Comparison of ENCODE assay signal across 1 cellular context in the genomic region with DNA sequence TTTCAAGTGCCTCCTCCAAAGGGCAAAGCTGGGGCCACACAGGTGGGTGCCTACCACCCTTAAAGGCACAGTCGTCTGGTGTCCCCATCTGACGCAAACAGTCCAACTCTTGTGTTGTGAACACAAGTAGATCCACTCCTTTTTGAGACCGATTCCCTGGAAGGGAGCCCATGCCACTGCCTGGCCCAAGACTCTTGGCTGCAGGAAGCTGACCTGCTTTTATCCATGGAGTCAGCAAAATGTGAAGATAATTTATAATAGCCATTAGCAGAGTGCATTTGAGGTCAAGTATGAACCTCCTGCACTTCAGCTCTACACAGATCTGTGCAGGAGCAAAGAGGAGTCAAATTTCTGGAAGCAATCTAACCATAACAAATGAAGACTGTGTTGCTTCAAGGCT.
TF ChIP-seq lines count a peak whose summit lies in the region.

No MANE protein-coding gene starts in this region.

TF ChIP-seq in GM23338, 12 proteins besides CTCF, POLR2A, EP300 and RAD21 (continued from another document):
- TF ChIP-seq, protein P1, sequence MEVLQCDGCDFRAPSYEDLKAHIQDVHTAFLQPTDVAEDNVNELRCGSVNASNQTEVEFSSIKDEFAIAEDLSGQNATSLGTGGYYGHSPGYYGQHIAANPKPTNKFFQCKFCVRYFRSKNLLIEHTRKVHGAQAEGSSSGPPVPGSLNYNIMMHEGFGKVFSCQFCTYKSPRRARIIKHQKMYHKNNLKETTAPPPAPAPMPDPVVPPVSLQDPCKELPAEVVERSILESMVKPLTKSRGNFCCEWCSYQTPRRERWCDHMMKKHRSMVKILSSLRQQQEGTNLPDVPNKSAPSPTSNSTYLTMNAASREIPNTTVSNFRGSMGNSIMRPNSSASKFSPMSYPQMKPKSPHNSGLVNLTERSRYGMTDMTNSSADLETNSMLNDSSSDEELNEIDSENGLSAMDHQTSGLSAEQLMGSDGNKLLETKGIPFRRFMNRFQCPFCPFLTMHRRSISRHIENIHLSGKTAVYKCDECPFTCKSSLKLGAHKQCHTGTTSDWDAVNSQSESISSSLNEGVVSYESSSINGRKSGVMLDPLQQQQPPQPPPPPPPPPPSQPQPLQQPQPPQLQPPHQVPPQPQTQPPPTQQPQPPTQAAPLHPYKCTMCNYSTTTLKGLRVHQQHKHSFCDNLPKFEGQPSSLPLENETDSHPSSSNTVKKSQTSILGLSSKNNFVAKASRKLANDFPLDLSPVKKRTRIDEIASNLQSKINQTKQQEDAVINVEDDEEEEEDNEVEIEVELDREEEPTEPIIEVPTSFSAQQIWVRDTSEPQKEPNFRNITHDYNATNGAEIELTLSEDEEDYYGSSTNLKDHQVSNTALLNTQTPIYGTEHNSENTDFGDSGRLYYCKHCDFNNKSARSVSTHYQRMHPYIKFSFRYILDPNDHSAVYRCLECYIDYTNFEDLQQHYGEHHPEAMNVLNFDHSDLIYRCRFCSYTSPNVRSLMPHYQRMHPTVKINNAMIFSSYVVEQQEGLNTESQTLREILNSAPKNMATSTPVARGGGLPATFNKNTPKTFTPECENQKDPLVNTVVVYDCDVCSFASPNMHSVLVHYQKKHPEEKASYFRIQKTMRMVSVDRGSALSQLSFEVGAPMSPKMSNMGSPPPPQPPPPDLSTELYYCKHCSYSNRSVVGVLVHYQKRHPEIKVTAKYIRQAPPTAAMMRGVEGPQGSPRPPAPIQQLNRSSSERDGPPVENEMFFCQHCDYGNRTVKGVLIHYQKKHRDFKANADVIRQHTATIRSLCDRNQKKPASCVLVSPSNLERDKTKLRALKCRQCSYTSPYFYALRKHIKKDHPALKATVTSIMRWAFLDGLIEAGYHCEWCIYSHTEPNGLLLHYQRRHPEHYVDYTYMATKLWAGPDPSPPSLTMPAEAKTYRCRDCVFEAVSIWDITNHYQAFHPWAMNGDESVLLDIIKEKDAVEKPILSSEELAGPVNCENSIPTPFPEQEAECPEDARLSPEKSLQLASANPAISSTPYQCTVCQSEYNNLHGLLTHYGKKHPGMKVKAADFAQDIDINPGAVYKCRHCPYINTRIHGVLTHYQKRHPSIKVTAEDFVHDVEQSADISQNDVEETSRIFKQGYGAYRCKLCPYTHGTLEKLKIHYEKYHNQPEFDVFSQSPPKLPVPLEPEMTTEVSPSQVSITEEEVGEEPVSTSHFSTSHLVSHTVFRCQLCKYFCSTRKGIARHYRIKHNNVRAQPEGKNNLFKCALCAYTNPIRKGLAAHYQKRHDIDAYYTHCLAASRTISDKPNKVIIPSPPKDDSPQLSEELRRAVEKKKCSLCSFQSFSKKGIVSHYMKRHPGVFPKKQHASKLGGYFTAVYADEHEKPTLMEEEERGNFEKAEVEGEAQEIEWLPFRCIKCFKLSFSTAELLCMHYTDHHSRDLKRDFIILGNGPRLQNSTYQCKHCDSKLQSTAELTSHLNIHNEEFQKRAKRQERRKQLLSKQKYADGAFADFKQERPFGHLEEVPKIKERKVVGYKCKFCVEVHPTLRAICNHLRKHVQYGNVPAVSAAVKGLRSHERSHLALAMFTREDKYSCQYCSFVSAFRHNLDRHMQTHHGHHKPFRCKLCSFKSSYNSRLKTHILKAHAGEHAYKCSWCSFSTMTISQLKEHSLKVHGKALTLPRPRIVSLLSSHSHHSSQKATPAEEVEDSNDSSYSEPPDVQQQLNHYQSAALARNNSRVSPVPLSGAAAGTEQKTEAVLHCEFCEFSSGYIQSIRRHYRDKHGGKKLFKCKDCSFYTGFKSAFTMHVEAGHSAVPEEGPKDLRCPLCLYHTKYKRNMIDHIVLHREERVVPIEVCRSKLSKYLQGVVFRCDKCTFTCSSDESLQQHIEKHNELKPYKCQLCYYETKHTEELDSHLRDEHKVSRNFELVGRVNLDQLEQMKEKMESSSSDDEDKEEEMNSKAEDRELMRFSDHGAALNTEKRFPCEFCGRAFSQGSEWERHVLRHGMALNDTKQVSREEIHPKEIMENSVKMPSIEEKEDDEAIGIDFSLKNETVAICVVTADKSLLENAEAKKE (CRISPR knock-in tag; IDR thresholded peaks at IDR 0.05): no peak
- TF ChIP-seq STAT1 (IDR thresholded peaks at IDR 0.05; ENCODE audit: unreplicated experiment) (no peak), EZH2phosphoT487 (IDR thresholded peaks at IDR 0.05; ENCODE audit: unreplicated experiment) (no peak), CREB1 (CRISPR knock-in tag; IDR thresholded peaks at IDR 0.05; ENCODE audit: low read depth) (no peak), POLR2AphosphoS5 (IDR thresholded peaks at IDR 0.05; ENCODE audit: low read depth) (no peak), JUNB (IDR thresholded peaks at IDR 0.05; ENCODE audit: unreplicated experiment) (no peak), ZNF331 (CRISPR knock-in tag; IDR thresholded peaks at IDR 0.05; ENCODE audit: low read depth) (no peak), EZH2 (IDR thresholded peaks at IDR 0.05; ENCODE audit: low read depth, unreplicated experiment) (no peak), ZNF114 (CRISPR knock-in tag; IDR thresholded peaks at IDR 0.05) (no peak)
- TF ChIP-seq, protein P2, sequence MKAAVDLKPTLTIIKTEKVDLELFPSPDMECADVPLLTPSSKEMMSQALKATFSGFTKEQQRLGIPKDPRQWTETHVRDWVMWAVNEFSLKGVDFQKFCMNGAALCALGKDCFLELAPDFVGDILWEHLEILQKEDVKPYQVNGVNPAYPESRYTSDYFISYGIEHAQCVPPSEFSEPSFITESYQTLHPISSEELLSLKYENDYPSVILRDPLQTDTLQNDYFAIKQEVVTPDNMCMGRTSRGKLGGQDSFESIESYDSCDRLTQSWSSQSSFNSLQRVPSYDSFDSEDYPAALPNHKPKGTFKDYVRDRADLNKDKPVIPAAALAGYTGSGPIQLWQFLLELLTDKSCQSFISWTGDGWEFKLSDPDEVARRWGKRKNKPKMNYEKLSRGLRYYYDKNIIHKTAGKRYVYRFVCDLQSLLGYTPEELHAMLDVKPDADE (IDR thresholded peaks at IDR 0.05): no peak
